Comparison of ENCODE assay signal across 1 cellular context in genomic region chr1:8477983-8478362, GRCh38.
TF ChIP-seq lines count a peak whose summit lies in the region.

No MANE protein-coding gene starts in this region.

TF ChIP-seq in SK-N-SH treated with all-trans-retinoic acid at 6 μM for 48 hours, 23 proteins besides CTCF, POLR2A, EP300 and RAD21 (continued from another document):
- no peak for TF ChIP-seq ZNF8 (CRISPR knock-in tag; IDR thresholded peaks at IDR 0.05)
- TF ChIP-seq SNAI2 (CRISPR knock-in tag; IDR thresholded peaks at IDR 0.05), result no peak
- TF ChIP-seq CREB5 (CRISPR knock-in tag; IDR thresholded peaks at IDR 0.05; ENCODE audit: low read depth), result no peak
- TF ChIP-seq GLIS3 (CRISPR knock-in tag; IDR thresholded peaks at IDR 0.05), result no peak
- no peak for TF ChIP-seq ARNTL (CRISPR knock-in tag; IDR thresholded peaks at IDR 0.05; ENCODE audit: borderline replicate concordance, low read depth)
